29 cellular contexts compared by ENCODE assay signal in the genomic region with DNA sequence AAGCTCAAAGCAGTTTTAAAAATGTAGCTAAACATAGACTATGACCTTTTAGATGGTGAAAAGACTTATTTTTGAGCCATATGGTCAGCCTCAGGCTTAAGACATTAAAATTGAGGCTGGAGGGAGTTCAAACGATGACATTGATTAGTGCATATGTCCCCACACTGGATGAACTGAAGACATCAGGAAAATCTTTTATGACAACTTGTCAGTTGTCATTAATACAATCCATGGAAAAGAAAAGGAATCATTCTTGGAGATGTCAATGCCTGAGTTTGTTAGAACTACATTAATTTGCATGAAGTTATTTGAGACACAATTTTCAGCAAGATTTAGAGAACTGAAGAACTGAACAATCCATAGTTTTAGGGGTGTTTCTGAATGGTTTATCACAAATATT.
"Had no signal": no experiment of that assay in that cellular context is flagged by ENCODE, and none has a peak within 500 bp of the region (broad histone marks: within the 10 kb centered on the region; RNA-seq: fewer than 3 reads in every experiment).

No MANE protein-coding gene starts in this region.

- H3K4me3 ChIP-seq: coronary artery, dorsolateral prefrontal cortex, esophagus muscularis mucosa, gastrocnemius medialis had no signal

- H3K27me3 ChIP-seq: brain microvascular endothelial cell, dorsolateral prefrontal cortex, esophagus muscularis mucosa, gastrocnemius medialis had no signal

- H3K27ac Mint-ChIP-seq: activated CD4-positive, alpha-beta T cell treated with anti-CD3 and anti-CD28 coated beads, Interleukin-2, amount 10 ng/mL, durations not matched to agents 7 days and 5 days; activated CD8-positive, alpha-beta T cell treated with anti-CD3 and anti-CD28 coated beads for 36 hours; activated naive CD8-positive, alpha-beta T cell; activated T-helper 17 cell treated with anti-CD3 and anti-CD28 coated beads, Interleukin-2, amount 50 U/mL, for 72 hours; dendritic cell treated with granulocyte-macrophage colony-stimulating factor and Interleukin-4, amounts not matched to agents 40 ng/mL and 50 ng/mL, for 4 days; endodermal cell; WTC11 had no signal

- H3K36me3 Mint-ChIP-seq: activated naive CD8-positive, alpha-beta T cell; WTC11 had no signal

- H3K4me1 ChIP-seq: esophagus muscularis mucosa, foreskin keratinocyte, gastrocnemius medialis had no signal

- H3K36me3 ChIP-seq: brain microvascular endothelial cell, esophagus muscularis mucosa, gastrocnemius medialis had no signal

- H3K9me3 ChIP-seq: esophagus muscularis mucosa, gastrocnemius medialis had no signal

- H3K4me1 Mint-ChIP-seq: activated CD4-positive, alpha-beta T cell treated with anti-CD3 and anti-CD28 coated beads, Interleukin-2, amount 10 ng/mL, durations not matched to agents 7 days and 5 days; activated T-helper 17 cell treated with anti-CD3 and anti-CD28 coated beads, Interleukin-2, amount 50 U/mL, for 72 hours; central memory CD8-positive, alpha-beta T cell; endodermal cell; WTC11 had no signal

- DNase-seq: activated CD4-positive, alpha-beta T cell treated with anti-CD3 and anti-CD28 coated beads for 1 hour; activated CD4-positive, alpha-beta T cell treated with anti-CD3 and anti-CD28 coated beads for 4 hours; activated CD4-positive, alpha-beta T cell treated with anti-CD3 and anti-CD28 coated beads, Interleukin-2, amount 10 ng/mL, durations not matched to agents 7 days and 5 days; activated CD4-positive, alpha-beta T cell treated with anti-CD3 and anti-CD28 coated beads, Interleukin-2, amount 50 U/mL, for 4 hours; activated CD8-positive, alpha-beta memory T cell treated with anti-CD3 and anti-CD28 coated beads for 24 hours; activated CD8-positive, alpha-beta T cell treated with anti-CD3 and anti-CD28 coated beads for 36 hours; activated effector memory CD4-positive, alpha-beta T cell treated with Interleukin-2 at 50 U/mL for 16 hours; activated gamma-delta T cell treated with Interleukin-2 at 50 U/mL for 16 hours; activated naive CD4-positive, alpha-beta T cell treated with anti-CD3 and anti-CD28 coated beads, Interleukin-2, amount 50 U/mL, for 16 hours; activated naive CD4-positive, alpha-beta T cell treated with Interleukin-2 at 50 U/mL for 16 hours; activated T-cell treated with anti-CD3 and anti-CD28 coated beads, Interleukin-2, amount 50 U/mL, for 4 hours; amniotic stem cell; anterior cingulate cortex; brain microvascular endothelial cell; dorsolateral prefrontal cortex; effector memory CD4-positive, alpha-beta T cell; endodermal cell; erythroblast; foreskin keratinocyte; gastrocnemius medialis; glutamatergic neuron; T-helper 2 cell had no signal

- H3K9me3 Mint-ChIP-seq: activated CD4-positive, alpha-beta T cell treated with anti-CD3 and anti-CD28 coated beads, Interleukin-2, amount 10 ng/mL, durations not matched to agents 7 days and 5 days; activated T-cell treated with anti-CD3 and anti-CD28 coated beads, Interleukin-2, amount 50 U/mL, for 4 hours; dendritic cell treated with granulocyte-macrophage colony-stimulating factor and Interleukin-4, amounts not matched to agents 40 ng/mL and 50 ng/mL, for 4 days; endodermal cell; WTC11 had no signal

- H3K4me3 Mint-ChIP-seq: activated CD4-positive, alpha-beta T cell treated with anti-CD3 and anti-CD28 coated beads, Interleukin-2, amount 10 ng/mL, durations not matched to agents 7 days and 5 days; activated CD8-positive, alpha-beta T cell treated with anti-CD3 and anti-CD28 coated beads for 36 hours; activated naive CD8-positive, alpha-beta T cell; activated T-cell treated with anti-CD3 and anti-CD28 coated beads, Interleukin-2, amount 50 U/mL, for 4 hours; activated T-helper 17 cell treated with anti-CD3 and anti-CD28 coated beads, Interleukin-2, amount 50 U/mL, for 72 hours; central memory CD8-positive, alpha-beta T cell; dendritic cell treated with granulocyte-macrophage colony-stimulating factor and Interleukin-4, amounts not matched to agents 40 ng/mL and 50 ng/mL, for 4 days; endodermal cell; WTC11 had no signal

- H3K27me3 Mint-ChIP-seq: activated CD4-positive, alpha-beta T cell treated with anti-CD3 and anti-CD28 coated beads, Interleukin-2, amount 10 ng/mL, durations not matched to agents 7 days and 5 days; activated CD8-positive, alpha-beta T cell treated with anti-CD3 and anti-CD28 coated beads for 36 hours; activated naive CD8-positive, alpha-beta T cell; activated T-helper 17 cell treated with anti-CD3 and anti-CD28 coated beads, Interleukin-2, amount 50 U/mL, for 72 hours; central memory CD8-positive, alpha-beta T cell; dendritic cell treated with granulocyte-macrophage colony-stimulating factor and Interleukin-4, amounts not matched to agents 40 ng/mL and 50 ng/mL, for 4 days had no signal

- ATAC-seq: activated CD8-positive, alpha-beta T cell treated with anti-CD3 and anti-CD28 coated beads for 36 hours; activated T-cell treated with anti-CD3 and anti-CD28 coated beads, Interleukin-2, amount 50 U/mL, for 4 hours; activated T-helper 17 cell treated with anti-CD3 and anti-CD28 coated beads, Interleukin-2, amount 50 U/mL, for 72 hours; foreskin keratinocyte; gastrocnemius medialis; WTC11 had no signal

- H3K27ac ChIP-seq: brain microvascular endothelial cell, coronary artery, dorsolateral prefrontal cortex, esophagus muscularis mucosa, foreskin keratinocyte, gastrocnemius medialis had no signal
